Comparison of ENCODE assay signal across 8 cellular contexts in the genomic region with DNA sequence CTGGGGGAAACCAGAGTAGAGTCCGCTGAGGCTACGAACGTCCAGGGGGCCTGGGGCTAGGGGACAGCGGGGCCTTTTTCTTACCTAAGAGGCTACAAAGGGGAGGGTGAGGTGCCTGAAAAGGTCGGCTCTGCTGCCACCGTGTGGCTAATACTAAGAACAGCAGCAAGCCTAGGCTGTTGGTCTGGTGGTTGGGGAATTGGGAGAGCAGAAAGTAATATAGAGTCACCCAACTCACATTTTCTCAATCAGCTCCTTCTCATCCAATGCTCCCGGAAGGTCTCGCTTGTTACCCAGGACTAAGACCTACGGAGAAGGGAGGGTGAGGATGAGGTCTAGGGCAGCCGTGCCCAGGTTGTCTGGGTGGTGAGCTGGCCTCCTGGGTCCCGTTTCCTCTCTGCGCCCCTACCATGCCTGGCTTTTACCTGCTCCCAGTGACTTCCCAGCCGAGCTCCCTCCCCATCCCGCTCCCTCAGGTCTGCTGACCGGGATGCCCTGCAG. TPM values are rescaled to one million over a fixed set of nuclear protein-coding genes. Genes with fewer than 3 reads are reported as not detected.
A peak's percentile ranks its signal among the peaks of the same experiment; 100 is the strongest.
DNase-seq lines count a peak whose midpoint lies in the region; ATAC-seq and TF ChIP-seq lines count a peak whose summit lies in the region.

No MANE protein-coding gene starts in this region.

- peak; percentile 77 for ATAC-seq in activated CD8-positive, alpha-beta T cell treated with anti-CD3 and anti-CD28 coated beads, Interleukin-2, amount 10 ng/mL, durations not matched to agents 7 days and 5 days

- peak; percentile 88 for TF ChIP-seq CTCF in epithelial cell of esophagus (IDR thresholded peaks at IDR 0.05; ENCODE audit: insufficient read depth, low read depth, low read length, missing control alignments)
- TF ChIP-seq CTCF in thyroid gland (IDR thresholded peaks at IDR 0.05) = peak; percentile 66 to 85 (median 80)

- H3K4me1 Mint-ChIP-seq in activated CD8-positive, alpha-beta T cell treated with anti-CD3 and anti-CD28 coated beads, Interleukin-2, amount 10 ng/mL, durations not matched to agents 7 days and 5 days (ENCODE audit: low read depth) = peaks cover 12% of the 10 kb centered on the region

- H3K4me3 ChIP-seq in epithelial cell of esophagus (ENCODE audit: low read length) = no peak overlapping the region
- no peak overlapping the region for H3K4me3 ChIP-seq in thyroid gland (replicated peaks in 1 of 3)

- no peaks in the 10 kb centered on the region for H3K9me3 ChIP-seq in thyroid gland

- no peak overlapping the region for H3K27ac Mint-ChIP-seq in activated CD8-positive, alpha-beta T cell treated with anti-CD3 and anti-CD28 coated beads, Interleukin-2, amount 10 ng/mL, durations not matched to agents 7 days and 5 days

- no peaks in the 10 kb centered on the region for H3K27me3 ChIP-seq in thyroid gland

- H3K4me1 ChIP-seq in thyroid gland = peaks cover 47 to 60% of the 10 kb centered on the region in 2 donors

- H3K36me3 Mint-ChIP-seq in activated CD8-positive, alpha-beta T cell treated with anti-CD3 and anti-CD28 coated beads, Interleukin-2, amount 10 ng/mL, durations not matched to agents 7 days and 5 days (ENCODE audit: low read depth) = peaks cover 18% of the 10 kb centered on the region

- H3K27ac ChIP-seq in thyroid gland = peak overlapping the region; percentile 81 to 97 (median 96)

- H3K36me3 ChIP-seq in thyroid gland = peaks cover 14 to 16% of the 10 kb centered on the region in 2 donors

- H3K27me3 Mint-ChIP-seq in activated CD8-positive, alpha-beta T cell treated with anti-CD3 and anti-CD28 coated beads, Interleukin-2, amount 10 ng/mL, durations not matched to agents 7 days and 5 days (ENCODE audit: low read depth) = no peaks in the 10 kb centered on the region

- intact Hi-C loops in thyroid gland (cut with DNase I) = no loop called here

- DNase-seq in NCI-H1417 (lab: John Stamatoyannopoulos, UW) (peak; percentile 54 to 88 (median 81)), NCI-H1417 treated with DMSO at 0.1 percent for 48 hours (lab: John Stamatoyannopoulos, UW) (no peak), HK-2 (ENCODE audit: unreplicated experiment) (peak; percentile 60), NCI-H774 (lab: John Stamatoyannopoulos, UW) (peak; percentile 63), epithelial cell of esophagus (ENCODE audit: low read depth) (peak; percentile 66), middle frontal gyrus (ENCODE audit: extremely low spot score, low spot score) (peak; percentile 81), thyroid gland (peak; percentile 54 to 70)
- peak; percentile 67 for DNase-seq in activated CD8-positive, alpha-beta T cell treated with anti-CD3 and anti-CD28 coated beads, Interleukin-2, amount 10 ng/mL, durations not matched to agents 7 days and 5 days

- CTCF ChIA-PET in activated CD8-positive, alpha-beta T cell treated with anti-CD3 and anti-CD28 coated beads, Interleukin-2, amount 10 ng/mL, durations not matched to agents 7 days and 5 days (lab: Charles Lee) = interaction anchor here (0.6 to 4.2 kb wide), 20 partner anchors 8 to 323 kb away, joined by 3 to 41 read pairs (median 6); a partner anchor contains a TSS

- no peaks in the 10 kb centered on the region for H3K9me3 Mint-ChIP-seq in activated CD8-positive, alpha-beta T cell treated with anti-CD3 and anti-CD28 coated beads, Interleukin-2, amount 10 ng/mL, durations not matched to agents 7 days and 5 days (ENCODE audit: insufficient read depth)

- POLR2A ChIA-PET in activated CD8-positive, alpha-beta T cell treated with anti-CD3 and anti-CD28 coated beads, Interleukin-2, amount 10 ng/mL, durations not matched to agents 7 days and 5 days (lab: Charles Lee) = interaction anchor here (1.1 to 1.4 kb wide), 3 partner anchors 8 to 25 kb away, joined by 3 to 4 read pairs (median 3); a partner anchor contains a TSS

- no peak overlapping the region for H3K4me3 Mint-ChIP-seq in activated CD8-positive, alpha-beta T cell treated with anti-CD3 and anti-CD28 coated beads, Interleukin-2, amount 10 ng/mL, durations not matched to agents 7 days and 5 days

- 38 to 40% methylated on average over 14 to 15 of the region's 15 CpGs for WGBS in thyroid gland, 2 donors

- no peak for TF ChIP-seq POLR2A in thyroid gland (IDR thresholded peaks at IDR 0.05)

RNA-seq across cellular contexts. Expression of a gene that starts 9.3 kb away (rescaled TPM):
- 10 to 100 TPM; 39.7 to 42.0 TPM for total RNA-seq in activated CD8-positive, alpha-beta T cell treated with anti-CD3 and anti-CD28 coated beads, Interleukin-2, amount 10 ng/mL, durations not matched to agents 7 days and 5 days
- total RNA-seq in thyroid gland = 10 to 100 TPM; 31.2 to 38.6 (median 35.0) TPM

RNA-seq across cellular contexts. Expression of a gene that starts 12.6 kb away (rescaled TPM):
- total RNA-seq in activated CD8-positive, alpha-beta T cell treated with anti-CD3 and anti-CD28 coated beads, Interleukin-2, amount 10 ng/mL, durations not matched to agents 7 days and 5 days = not detected
- total RNA-seq in thyroid gland = under 1 TPM in 2 of 4 donors, not detected in 2; 0.22 to 0.34 TPM

RNA-seq across cellular contexts. Expression of a gene that starts 25.1 kb away (rescaled TPM):
- 100 to 1,000 TPM; 242 to 255 TPM for total RNA-seq in activated CD8-positive, alpha-beta T cell treated with anti-CD3 and anti-CD28 coated beads, Interleukin-2, amount 10 ng/mL, durations not matched to agents 7 days and 5 days
- 1 to 10 TPM; 1.3 to 4.3 (median 2.1) TPM for total RNA-seq in thyroid gland

RNA-seq across cellular contexts. Expression of a gene that starts 58.3 kb away (rescaled TPM):
- total RNA-seq in activated CD8-positive, alpha-beta T cell treated with anti-CD3 and anti-CD28 coated beads, Interleukin-2, amount 10 ng/mL, durations not matched to agents 7 days and 5 days = under 1 TPM in 1 of 2 experiments, not detected in 1; 0.08 TPM
- 1 to 10 TPM; 2.8 to 7.0 (median 4.5) TPM for total RNA-seq in thyroid gland

Comparison
In these comparisons a context has a peak if more than half of its experiments do, and no peak if none do; other contexts are left out.
1. RNA of a gene that starts 25.1 kb away (total RNA-seq): 242 to 255 TPM in activated CD8-positive, alpha-beta T cell treated with anti-CD3 and anti-CD28 coated beads, Interleukin-2, amount 10 ng/mL, durations not matched to agents 7 days and 5 days; 1.3 to 4.3 TPM in thyroid gland; every median in the first group is over 10 times any median in the second.